ENCODE assay signal across 24 cellular contexts in genomic region chr13:42733046-42733445, GRCh38. TPM values are rescaled to one million over a fixed set of nuclear protein-coding genes. Genes with fewer than 3 reads are reported as not detected.
DNase-seq lines count a peak whose midpoint lies in the region; ATAC-seq and TF ChIP-seq lines count a peak whose summit lies in the region.
"Had no signal": no experiment of that assay in that cellular context is flagged by ENCODE, and none has a peak within 500 bp of the region (broad histone marks: within the 10 kb centered on the region; RNA-seq: fewer than 3 reads in every experiment).

No MANE protein-coding gene starts in this region.

- peaks cover 44% of the 10 kb centered on the region for H3K4me1 Mint-ChIP-seq in WTC11
- H3K4me1 Mint-ChIP-seq: CD4-positive, alpha-beta memory T cell; CD4-positive, CD25-positive, alpha-beta regulatory T cell; CD8-positive, alpha-beta memory T cell had no signal

- DNase-seq in AG09319 (ENCODE audit: extremely low read depth, low read depth) (peak; percentile 16), WTC11 (ENCODE audit: low spot score) (no peak), fibroblast of peridontal ligament (ENCODE audit: extremely low read depth) (peak; percentile 54)
- DNase-seq in central memory CD4-positive, alpha-beta T cell: no peak
- DNase-seq: BE2C; C1 segment of cervical spinal cord; CD4-positive, alpha-beta memory T cell; CD4-positive, CD25-positive, alpha-beta regulatory T cell; CD8-positive, alpha-beta memory T cell; COR-L47; DMS 273 treated with DMSO at 0.1 percent for 48 hours; DMS153; DMS53; DMS79; DND-41; EL; GDM1 had no signal

- ATAC-seq in WTC11 (no peak), GM19452 (IDR thresholded peaks at IDR 0.05; ENCODE audit: unreplicated experiment) (no peak)
- ATAC-seq: A549, GM12878 had no signal

- CTCF ChIA-PET in WTC11 (lab: Charles Lee): interaction anchor here (0.6 kb wide), 1 partner anchor 138 kb away, joined by 3 read pairs; no protein-coding TSS in a partner anchor

- H3K27ac Mint-ChIP-seq in WTC11: 0 out of 2 replicates have a peak overlapping the region, but pooled peaks have one; percentile 44
- H3K27ac Mint-ChIP-seq: CD14-positive monocyte; CD4-positive, alpha-beta memory T cell; CD4-positive, CD25-positive, alpha-beta regulatory T cell; CD8-positive, alpha-beta memory T cell had no signal

- TF ChIP-seq CTCF in AG09319 (IDR thresholded peaks at IDR 0.05; ENCODE audit: low read depth, low read length): no peak
- TF ChIP-seq CTCF in WTC11 (IDR thresholded peaks at IDR 0.05): no peak

- H3K27me3 Mint-ChIP-seq in WTC11 (ENCODE audit: low read depth): no peaks in the 10 kb centered on the region

- POLR2A ChIA-PET in WTC11 (lab: Charles Lee): interaction anchor here (0.6 kb wide), 1 partner anchor 121 kb away, joined by 3 read pairs; no protein-coding TSS in a partner anchor

- H3K9me3 Mint-ChIP-seq in WTC11: no peaks in the 10 kb centered on the region
- H3K9me3 Mint-ChIP-seq: CD8-positive, alpha-beta memory T cell had no signal

- H3K4me3 Mint-ChIP-seq in WTC11: no peak overlapping the region
- H3K4me3 Mint-ChIP-seq: CD14-positive monocyte; CD4-positive, alpha-beta memory T cell; CD4-positive, CD25-positive, alpha-beta regulatory T cell; CD8-positive, alpha-beta memory T cell had no signal

- no peaks in the 10 kb centered on the region for H3K36me3 Mint-ChIP-seq in WTC11
- H3K36me3 Mint-ChIP-seq: CD14-positive monocyte; CD4-positive, alpha-beta memory T cell; CD4-positive, CD25-positive, alpha-beta regulatory T cell; CD8-positive, alpha-beta memory T cell had no signal

TF ChIP-seq in WTC11, 78 proteins besides CTCF, POLR2A, EP300 and RAD21:
- TF ChIP-seq NFE2L1 (CRISPR knock-in tag; IDR thresholded peaks at IDR 0.05) (no peak), ATF2 (CRISPR knock-in tag; IDR thresholded peaks at IDR 0.05; ENCODE audit: borderline replicate concordance, low read depth) (no peak), USF1 (CRISPR knock-in tag; IDR thresholded peaks at IDR 0.05) (no peak), CDX4 (CRISPR knock-in tag; IDR thresholded peaks at IDR 0.05; ENCODE audit: borderline replicate concordance) (no peak), TEAD4 (CRISPR knock-in tag; IDR thresholded peaks at IDR 0.05) (no peak), GRHL2 (CRISPR knock-in tag; IDR thresholded peaks at IDR 0.05; ENCODE audit: insufficient replicate concordance, severe bottlenecking) (no peak), IRF2 (CRISPR knock-in tag; IDR thresholded peaks at IDR 0.05; ENCODE audit: borderline replicate concordance, low read depth) (no peak), ZNF263 (CRISPR knock-in tag; IDR thresholded peaks at IDR 0.05; ENCODE audit: low read depth) (no peak), RORB (CRISPR knock-in tag; IDR thresholded peaks at IDR 0.05) (no peak), ZNF281 (CRISPR knock-in tag; IDR thresholded peaks at IDR 0.05) (no peak), PRDM15 (CRISPR knock-in tag; IDR thresholded peaks at IDR 0.05) (no peak), NR1H2 (CRISPR knock-in tag; IDR thresholded peaks at IDR 0.05) (no peak), NR3C1 (CRISPR knock-in tag; conservative IDR thresholded peaks at IDR 0.05; ENCODE audit: low read depth) (no peak), TCF7 (CRISPR knock-in tag; IDR thresholded peaks at IDR 0.05; ENCODE audit: low read depth) (no peak), ETV6 (CRISPR knock-in tag; IDR thresholded peaks at IDR 0.05) (no peak), ZBTB43 (CRISPR knock-in tag; IDR thresholded peaks at IDR 0.05) (no peak)

RNA-seq across cellular contexts. Expression of gene FAM216B, which starts 48.3 kb away (rescaled TPM):
- not detected in 3 replicates for total RNA-seq in WTC11 (2021)
- total RNA-seq: A172; CD4-positive, alpha-beta memory T cell; CD4-positive, CD25-positive, alpha-beta regulatory T cell; CD8-positive, alpha-beta memory T cell; Daoy; G401; GM12878 had no signal

Comparison
In these comparisons a context has a peak if more than half of its experiments do, and no peak if none do; other contexts are left out.
1. DNase-seq: peak in AG09319 (single experiment) and fibroblast of peridontal ligament (single experiment); none in WTC11 (single experiment) and central memory CD4-positive, alpha-beta T cell (single experiment).